Comparison of ENCODE assay signal across 8 cellular contexts in the genomic region with DNA sequence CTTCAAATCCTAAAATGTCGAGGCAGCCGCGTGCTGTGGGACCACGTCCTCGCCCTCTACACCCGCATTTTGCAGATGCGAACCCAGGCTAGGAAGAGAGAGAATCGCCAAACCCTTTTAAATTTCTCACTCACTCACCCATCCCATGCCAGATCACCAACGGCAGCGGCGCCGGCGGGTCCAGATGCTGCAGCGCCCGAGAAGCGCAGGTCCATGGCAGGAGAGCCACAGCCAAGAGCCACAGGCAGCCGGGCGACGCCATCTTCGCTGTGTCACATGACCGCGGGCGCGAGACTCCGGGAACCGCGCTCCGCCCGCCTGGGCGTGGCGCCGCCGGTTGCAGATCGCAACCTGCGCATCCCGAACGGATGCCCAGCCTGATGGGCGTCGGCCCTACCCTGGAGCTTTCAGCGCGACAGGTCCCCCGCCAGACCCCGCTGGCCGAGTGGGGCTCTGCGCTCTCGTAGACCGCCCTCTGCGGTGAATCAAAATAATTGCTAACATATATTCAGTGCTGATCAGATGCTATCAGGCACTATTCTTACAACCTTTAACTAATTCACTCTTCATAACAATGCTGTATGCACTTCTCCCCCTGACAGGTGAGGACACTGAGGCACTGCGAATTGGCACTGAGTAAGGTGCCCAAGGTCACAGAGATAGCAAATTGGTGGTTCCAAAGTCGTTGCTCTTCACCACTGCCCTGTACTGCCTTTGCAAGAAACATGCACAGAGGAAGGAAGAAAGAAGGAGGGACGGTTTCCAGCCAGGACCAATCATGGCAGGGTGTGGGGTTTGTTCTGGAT. TPM values are rescaled to one million over a fixed set of nuclear protein-coding genes. Genes with fewer than 3 reads are reported as not detected.
DNase-seq lines count a peak whose midpoint lies in the region; ATAC-seq, FAIRE-seq and TF ChIP-seq lines count a peak whose summit lies in the region.

A gene (minus strand): TSS at position 276 of the 806 bp plus-strand sequence. CDS start 14 bp downstream, at position 262.

- DNase-seq in GM18507 (ENCODE audit: extremely low spot score, insufficient read length, low read depth) (peak; percentile 79), NCI-H510A (lab: John Stamatoyannopoulos, UW) (peak; percentile 97), dedifferentiated amniotic fluid mesenchymal stem cell (ENCODE audit: extremely low spot score) (peak; percentile 44), left lung (peak; percentile 86 to 98)
- peak; percentile 74 for DNase-seq in activated CD4-positive, alpha-beta T cell treated with anti-CD3 and anti-CD28 coated beads, Interleukin-2, amount 50 U/mL, for 1 hour
- peak; percentile 53 for DNase-seq in stimulated activated CD4-positive, alpha-beta T cell treated with anti-CD3 and anti-CD28 coated beads, Interleukin-2, amount 100 ng/mL, for 4 hours (ENCODE audit: low read depth)

- peaks cover 0 to 48% of the 10 kb centered on the region in 2 donors for H3K4me1 ChIP-seq in left lung

- 0 out of 2 replicates have a peak, but pooled peaks have one; percentile 9 for TF ChIP-seq CTCF in 22Rv1 (IDR thresholded peaks at IDR 0.05)
- TF ChIP-seq CTCF in left lung (IDR thresholded peaks at IDR 0.05): no peak

- peak within 1 kb of the TSS; percentile 50 for H3K27ac ChIP-seq in 22Rv1
- peak within 1 kb of the TSS; percentile 50 to 84 for H3K27ac ChIP-seq in left lung

- no peaks in the 10 kb centered on the region for H3K9me3 ChIP-seq in left lung

- peak; percentile 33 for FAIRE-seq in GM18507 (lab: Jason Lieb, UNC)

- no peaks in the 10 kb centered on the region for H3K27me3 ChIP-seq in left lung

- peaks cover 0 to under 1% of the 10 kb centered on the region in 2 donors for H3K36me3 ChIP-seq in left lung

- ATAC-seq in HG03175 (IDR thresholded peaks at IDR 0.05; ENCODE audit: unreplicated experiment): peak; percentile 86
- ATAC-seq in left lung: peak; percentile 97

- peak within 1 kb of the TSS; percentile 67 to 79 for H3K4me3 ChIP-seq in left lung

- intact Hi-C loops in left lung (cut with DNase I): no loop called here

RNA-seq across cellular contexts. Expression of the gene that starts here (rescaled TPM):
- 100 to 1,000 TPM; 164 to 195 TPM for total RNA-seq in left lung

Comparison
In these comparisons a context has a peak if more than half of its experiments do, and no peak if none do; other contexts are left out.
1. Peak in every context shown above with its lines: DNase-seq, ATAC-seq, H3K4me3 ChIP-seq and H3K27ac ChIP-seq.
2. DNase-seq: peak in every context shown above with its lines; median percentile 97 in NCI-H510A; 92 in left lung; 79 in GM18507; 74 in activated CD4-positive, alpha-beta T cell treated with anti-CD3 and anti-CD28 coated beads, Interleukin-2, amount 50 U/mL, for 1 hour; 53 in stimulated activated CD4-positive, alpha-beta T cell treated with anti-CD3 and anti-CD28 coated beads, Interleukin-2, amount 100 ng/mL, for 4 hours; 44 in dedifferentiated amniotic fluid mesenchymal stem cell.